8 cellular contexts compared by ENCODE assay signal in the genomic region with DNA sequence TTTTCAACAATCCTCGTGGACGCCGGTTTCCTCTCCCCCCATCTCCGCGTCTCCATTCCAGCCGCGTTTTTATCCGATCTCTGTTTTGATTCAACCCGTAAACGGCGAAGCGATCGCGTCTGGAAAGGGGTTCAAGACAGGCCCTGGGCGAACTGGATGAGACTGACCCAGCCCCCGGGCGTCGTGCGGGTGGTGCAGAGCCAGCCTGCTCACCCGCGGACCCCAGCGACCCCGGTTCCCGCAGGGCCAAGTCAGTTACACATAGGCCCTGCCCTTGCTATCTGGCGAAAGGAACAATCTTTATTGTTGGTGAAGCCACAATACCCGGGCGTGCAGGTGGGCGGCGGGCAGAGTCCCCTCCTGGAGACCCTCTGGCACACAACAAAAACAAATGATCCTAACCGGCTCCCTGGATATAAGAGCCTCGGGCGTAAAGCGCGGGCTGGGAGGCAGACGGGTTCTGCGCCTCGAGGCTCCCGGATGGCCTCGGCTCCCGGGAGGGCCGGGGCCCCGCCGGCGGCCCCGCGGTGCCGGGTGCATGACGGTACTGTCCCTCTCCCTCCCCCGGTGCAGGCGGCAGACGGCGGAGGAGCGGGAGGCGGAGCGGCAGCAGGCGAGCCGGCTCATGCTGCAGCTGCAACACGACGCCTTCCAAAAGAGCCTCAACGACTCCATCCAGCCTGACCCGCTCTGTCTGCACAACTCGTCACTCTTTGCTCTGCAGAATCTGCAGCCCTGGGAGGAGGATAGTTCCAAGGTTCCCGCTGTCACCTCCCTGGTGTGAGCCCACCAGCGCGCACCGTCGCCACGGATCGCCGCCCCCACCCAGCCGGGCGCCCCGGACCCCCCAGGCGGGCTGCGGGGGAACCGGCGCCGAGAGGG. TPM values are rescaled to one million over a fixed set of nuclear protein-coding genes. Genes with fewer than 3 reads are reported as not detected.
DNase-seq lines count a peak whose midpoint lies in the region; ATAC-seq and TF ChIP-seq lines count a peak whose summit lies in the region.

No MANE protein-coding gene starts in this region.

- H3K27ac ChIP-seq in smooth muscle cell (ENCODE audit: low read depth) = no peak overlapping the region

- H3K4me2 ChIP-seq in smooth muscle cell = peak overlapping the region; percentile 83

- no peaks in the 10 kb centered on the region for H3F3A ChIP-seq in smooth muscle cell (ENCODE audit: low read depth)

- no peak overlapping the region for H3K4me3 ChIP-seq in foreskin fibroblast (ENCODE audit: low read depth in 1 of 2, low read length in 2 of 2)
- peak overlapping the region; percentile 18 for H3K4me3 ChIP-seq in smooth muscle cell

- peaks cover 32% of the 10 kb centered on the region for H3K4me1 ChIP-seq in smooth muscle cell (ENCODE audit: low read depth)

- peaks cover 75% of the 10 kb centered on the region for H3K27me3 Mint-ChIP-seq in T-helper 1 cell treated with Interleukin-12 subunit alpha and Interleukin-12 subunit beta and Interleukin-4 antibody, amounts not matched to agents 30 μg/mL and 1 μg/mL, for 36 hours (ENCODE audit: low read depth)

- H3K27me3 ChIP-seq in smooth muscle cell (ENCODE audit: low read depth) = peaks cover 100% of the 10 kb centered on the region

- H2AFZ ChIP-seq in smooth muscle cell (ENCODE audit: low read depth) = no peak overlapping the region

- no peaks in the 10 kb centered on the region for H3K9me3 Mint-ChIP-seq in T-helper 1 cell treated with Interleukin-12 subunit alpha and Interleukin-12 subunit beta and Interleukin-4 antibody, amounts not matched to agents 30 μg/mL and 1 μg/mL, for 36 hours

- H3K27ac Mint-ChIP-seq in T-helper 1 cell treated with Interleukin-12 subunit alpha and Interleukin-12 subunit beta and Interleukin-4 antibody, amounts not matched to agents 30 μg/mL and 1 μg/mL, for 36 hours = peak overlapping the region; percentile 58

- H3K9ac ChIP-seq in smooth muscle cell (ENCODE audit: low read depth) = no peak overlapping the region

- no peaks in the 10 kb centered on the region for H3K79me2 ChIP-seq in smooth muscle cell (ENCODE audit: low read depth)

- no peaks in the 10 kb centered on the region for H3K36me3 ChIP-seq in smooth muscle cell (ENCODE audit: low read depth)

- no peak for ATAC-seq in HG03097 (IDR thresholded peaks at IDR 0.05; ENCODE audit: low FRiP score, unreplicated experiment)
- no peak for ATAC-seq in HG03442 (IDR thresholded peaks at IDR 0.05; ENCODE audit: unreplicated experiment)

- H3K36me3 Mint-ChIP-seq in T-helper 1 cell treated with Interleukin-12 subunit alpha and Interleukin-12 subunit beta and Interleukin-4 antibody, amounts not matched to agents 30 μg/mL and 1 μg/mL, for 36 hours (ENCODE audit: low read depth) = peaks cover 3% of the 10 kb centered on the region

- peaks cover 9% of the 10 kb centered on the region for H3K4me1 Mint-ChIP-seq in T-helper 1 cell treated with Interleukin-12 subunit alpha and Interleukin-12 subunit beta and Interleukin-4 antibody, amounts not matched to agents 30 μg/mL and 1 μg/mL, for 36 hours (ENCODE audit: low read depth)

- TF ChIP-seq CTCF in foreskin fibroblast (IDR thresholded peaks at IDR 0.05; ENCODE audit: low read depth, low read length) = no peak
- no peak for TF ChIP-seq CTCF in smooth muscle cell (IDR thresholded peaks at IDR 0.05; ENCODE audit: borderline replicate concordance, insufficient read depth, poor library complexity, severe bottlenecking)

- H4K20me1 ChIP-seq in smooth muscle cell (ENCODE audit: low read depth) = no peaks in the 10 kb centered on the region

- DNase-seq in T-helper 1 cell = no peak
- DNase-seq in NOMO-1 treated with dmso at 0.1 percent for 144 hours (lab: John Stamatoyannopoulos, UW; ENCODE audit: unreplicated experiment) = peak; percentile 54
- peak; percentile 37 to 69 for DNase-seq in foreskin fibroblast
- no peak for DNase-seq in smooth muscle cell (lab: John Stamatoyannopoulos, UW; ENCODE audit: unreplicated experiment)
- DNase-seq in DMS153 (lab: John Stamatoyannopoulos, UW) = no peak

- no peaks in the 10 kb centered on the region for H3K9me3 ChIP-seq in smooth muscle cell (replicated peaks; ENCODE audit: low read depth)

- H3K4me3 Mint-ChIP-seq in T-helper 1 cell treated with Interleukin-12 subunit alpha and Interleukin-12 subunit beta and Interleukin-4 antibody, amounts not matched to agents 30 μg/mL and 1 μg/mL, for 36 hours = no peak overlapping the region

- 3% methylated on average over 77 of the region's 78 CpGs for WGBS in smooth muscle cell (ENCODE audit: low lambda C conversion rate)

RNA-seq across cellular contexts. Expression of a gene that starts 2.0 kb away (rescaled TPM):
- total RNA-seq in smooth muscle cell = not detected in 2 replicates
- 0.10 TPM in 1 of 2 replicates, not detected in the other for polyA plus RNA-seq in smooth muscle cell

Comparison
In these comparisons a context has a peak if more than half of its experiments do, and no peak if none do; other contexts are left out.
1. DNase-seq: peak in NOMO-1 treated with dmso at 0.1 percent for 144 hours (single experiment) and foreskin fibroblast (2 of 2); none in T-helper 1 cell (0 of 5), smooth muscle cell (single experiment) and DMS153 (single experiment).